In the genomic region with DNA sequence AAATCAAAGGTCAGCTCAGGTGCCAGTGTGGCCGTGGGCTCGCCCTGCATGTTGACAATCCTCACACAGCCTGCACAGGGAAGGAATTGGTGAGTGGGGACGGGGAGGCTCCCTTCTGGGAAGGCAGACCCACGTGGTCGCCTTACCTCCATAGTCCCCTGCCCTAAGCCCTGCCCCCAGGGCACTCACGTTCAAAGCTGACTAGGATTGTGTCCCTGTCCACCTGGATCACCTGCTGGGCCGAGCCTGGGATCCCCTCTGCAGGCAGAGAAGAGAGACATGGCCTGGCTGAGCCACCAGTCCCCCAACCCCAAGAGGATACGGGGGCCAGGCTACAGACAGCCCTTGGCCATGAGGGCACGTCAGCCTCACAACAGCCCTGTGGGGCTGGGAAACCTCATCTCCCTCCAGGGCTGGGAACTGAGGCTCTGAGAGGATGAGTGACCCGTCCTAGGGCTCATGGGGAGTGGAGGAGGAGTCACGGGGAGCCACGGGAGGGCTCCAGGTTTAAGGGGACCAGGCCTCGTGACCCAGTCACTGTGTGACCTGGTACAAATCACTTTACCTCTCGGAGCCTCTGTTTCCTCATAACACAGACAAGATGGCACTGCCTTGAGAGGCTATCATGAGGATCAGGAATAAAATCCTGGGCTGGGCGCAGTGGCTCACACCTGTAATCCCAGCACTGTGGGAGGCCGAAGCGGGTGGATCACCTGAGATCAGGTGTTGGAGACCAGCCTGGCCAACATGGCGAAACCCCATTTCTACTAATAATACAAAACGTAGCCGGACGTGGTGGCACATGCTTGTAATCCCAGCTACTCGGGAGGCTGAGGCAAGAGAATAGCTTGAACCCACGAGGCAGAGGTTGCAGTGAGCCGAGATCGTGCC, we compare ENCODE assay signal across 15 cellular contexts.
"Had no signal": no experiment of that assay in that cellular context is flagged by ENCODE, and none has a peak within 500 bp of the region (broad histone marks: within the 10 kb centered on the region; RNA-seq: fewer than 3 reads in every experiment).

No MANE protein-coding gene starts in this region.

- H3K4me1 ChIP-seq: ascending aorta, breast epithelium, gastrocnemius medialis, vagina had no signal

- H3K9me3 ChIP-seq: ascending aorta, breast epithelium, gastrocnemius medialis, ovary, tibial nerve, vagina had no signal

- ATAC-seq: activated T-helper 17 cell treated with anti-CD3 and anti-CD28 coated beads, Interleukin-2, amount 50 U/mL, for 72 hours; gastrocnemius medialis had no signal

- DNase-seq: activated CD4-positive, alpha-beta T cell treated with anti-CD3 and anti-CD28 coated beads for 1 hour; activated CD4-positive, alpha-beta T cell treated with anti-CD3 and anti-CD28 coated beads, Interleukin-2, amount 50 U/mL, for 4 hours; activated naive CD4-positive, alpha-beta T cell treated with Interleukin-2 at 50 U/mL for 16 hours; dermis blood vessel endothelial cell; erythroblast; gastrocnemius medialis; mesenchymal stem cell; stimulated activated naive CD4-positive, alpha-beta T cell; SW 1271 had no signal

- H3K27me3 ChIP-seq: ascending aorta, breast epithelium, gastrocnemius medialis, ovary, tibial nerve, vagina had no signal

- H3K4me3 ChIP-seq: ascending aorta, breast epithelium, gastrocnemius medialis, ovary, tibial nerve, vagina had no signal

- H3K36me3 ChIP-seq: breast epithelium, ovary had no signal

- H3K27ac Mint-ChIP-seq: activated T-helper 17 cell treated with anti-CD3 and anti-CD28 coated beads, Interleukin-2, amount 50 U/mL, for 72 hours had no signal

- H3K4me3 Mint-ChIP-seq: activated T-helper 17 cell treated with anti-CD3 and anti-CD28 coated beads, Interleukin-2, amount 50 U/mL, for 72 hours had no signal

- H3K27me3 Mint-ChIP-seq: activated T-helper 17 cell treated with anti-CD3 and anti-CD28 coated beads, Interleukin-2, amount 50 U/mL, for 72 hours had no signal

- H3K9me3 Mint-ChIP-seq: activated T-helper 17 cell treated with anti-CD3 and anti-CD28 coated beads, Interleukin-2, amount 50 U/mL, for 72 hours had no signal
